ENCODE assay signal across 27 cellular contexts in the genomic region with DNA sequence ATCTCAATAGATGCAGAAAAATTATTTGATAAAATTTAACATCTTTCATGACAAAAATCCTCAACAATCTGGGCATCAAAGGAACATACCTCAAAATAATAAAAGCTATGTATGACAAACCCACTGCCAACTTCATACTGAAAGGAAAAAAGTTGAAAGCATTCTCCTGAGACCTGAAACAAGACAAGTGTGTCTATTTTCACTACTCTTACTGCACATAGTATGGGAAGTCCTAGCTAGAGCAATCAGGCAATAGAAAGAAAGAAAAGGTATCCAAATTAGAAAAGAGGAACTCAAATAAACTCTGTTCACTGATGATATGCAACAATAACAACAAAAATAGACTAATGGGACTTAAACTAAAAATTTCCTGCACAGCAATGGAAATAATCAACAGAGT.
"Had no signal": no experiment of that assay in that cellular context is flagged by ENCODE, and none has a peak within 500 bp of the region (broad histone marks: within the 10 kb centered on the region; RNA-seq: fewer than 3 reads in every experiment).

No MANE protein-coding gene starts in this region.

- H3K36me3 ChIP-seq: neural progenitor cell, ovary, sigmoid colon, suprapubic skin, tibial artery, transverse colon, upper lobe of right lung, uterus had no signal

- ATAC-seq: natural killer cell; psoas muscle; right cardiac atrium; stimulated activated memory B cell treated with anti-CD40 and anti-IgM and Interleukin-4, amounts not matched to agents 10 μg/mL and 1 μg/mL and 100 μg/mL, for 72 hours; stimulated activated naive CD8-positive, alpha-beta T cell treated with anti-CD3 and anti-CD28 coated beads, Interleukin-15, amount 100 ng/mL, for 72 hours; stimulated activated naive CD8-positive, alpha-beta T cell treated with anti-CD3 and anti-CD28 coated beads, Interleukin-15, Interleukin-2, amounts not matched to agents 100 U/mL and 50 U/mL, for 24 hours; upper lobe of right lung had no signal

- H3K4me1 ChIP-seq: neural progenitor cell, parathyroid adenoma, psoas muscle, right lobe of liver, suprapubic skin, testis, tibial artery, transverse colon, upper lobe of right lung, uterus had no signal

- H3K4me3 ChIP-seq: neural progenitor cell, ovary, psoas muscle, right lobe of liver, sigmoid colon, suprapubic skin, testis, tibial artery, transverse colon, upper lobe of right lung, uterus had no signal

- H3K27ac ChIP-seq: neural progenitor cell, ovary, parathyroid adenoma, psoas muscle, right lobe of liver, sigmoid colon, suprapubic skin, testis, tibial artery, transverse colon, upper lobe of right lung, uterus had no signal

- H3K4me2 ChIP-seq: neural progenitor cell had no signal

- H3K79me2 ChIP-seq: parathyroid adenoma had no signal

- FAIRE-seq: small intestine had no signal

- H3K27me3 ChIP-seq: neural progenitor cell, ovary, right lobe of liver, sigmoid colon, suprapubic skin, testis, tibial artery, transverse colon, upper lobe of right lung, uterus had no signal

- H3K9me3 ChIP-seq: ovary, psoas muscle, right lobe of liver, sigmoid colon, suprapubic skin, testis, tibial artery, transverse colon, upper lobe of right lung, uterus had no signal

- DNase-seq: natural killer cell; occipital lobe; ovary; posterior cingulate gyrus; psoas muscle; right cardiac atrium; right lobe of liver; sigmoid colon; small intestine; stimulated activated CD4-positive, alpha-beta T cell treated with anti-CD3 and anti-CD28 coated beads, Interleukin-15, amount 100 ng/mL, for 24 hours; stimulated activated CD4-positive, alpha-beta T cell treated with anti-CD3 and anti-CD28 coated beads, Interleukin-2, amount 100 ng/mL, for 24 hours; stimulated activated CD4-positive, alpha-beta T cell treated with anti-CD3 and anti-CD28 coated beads, Interleukin-2, amount 100 ng/mL, for 48 hours; stimulated activated CD4-positive, alpha-beta T cell treated with anti-CD3 and anti-CD28 coated beads, Interleukin-4, amount 100 ng/mL, for 24 hours; stimulated activated CD8-positive, alpha-beta memory T cell treated with anti-CD3 and anti-CD28 coated beads, Interleukin-4, amount 100 ng/mL, for 48 hours; stimulated activated naive CD4-positive, alpha-beta T cell; stimulated activated naive CD8-positive, alpha-beta T cell treated with anti-CD3 and anti-CD28 coated beads, Interleukin-15, amount 100 ng/mL, for 72 hours; stimulated activated naive CD8-positive, alpha-beta T cell treated with anti-CD3 and anti-CD28 coated beads, Interleukin-15, Interleukin-2, amounts not matched to agents 100 U/mL and 50 U/mL, for 24 hours; substantia nigra; testis; tibial artery; transverse colon; upper lobe of right lung; uterus had no signal

- H3K9ac ChIP-seq: neural progenitor cell, parathyroid adenoma had no signal

- H2AFZ ChIP-seq: neural progenitor cell, parathyroid adenoma had no signal
